ENCODE assay signal across 19 cellular contexts in genomic region chr6:50277774-50278173, GRCh38.
"Had no signal": no experiment of that assay in that cellular context is flagged by ENCODE, and none has a peak within 500 bp of the region (broad histone marks: within the 10 kb centered on the region; RNA-seq: fewer than 3 reads in every experiment).

No MANE protein-coding gene starts in this region.

- DNase-seq: KBM-7, MG63, NCI-H1092 treated with DMSO at 0.1 percent for 48 hours, NCI-H1436, NCI-H187, NCI-H2029, NCI-H2081 treated with DMSO at 0.1 percent for 48 hours, NCI-H2171 treated with DMSO at 0.1 percent for 48 hours, NCI-H345, NCI-H446 treated with DMSO at 0.1 percent for 48 hours, NCI-H510A treated with DMSO at 0.1 percent for 48 hours, NCI-H526, NCI-H748 treated with DMSO at 0.1 percent for 48 hours, Right ventricle myocardium superior, RPMI8226, SIG-M5, T-cell had no signal

- H3K9me3 ChIP-seq: SJSA1 had no signal

- H3K27me3 ChIP-seq: MG63, SJSA1 had no signal

- H3K27ac ChIP-seq: SJSA1, SK-N-MC had no signal

- H3K4me3 ChIP-seq: MG63, SJSA1, SK-N-MC had no signal

- H3K36me3 ChIP-seq: MG63, SJSA1 had no signal

- ATAC-seq: T-cell had no signal
